2 cellular contexts compared by ENCODE assay signal in genomic region chr2:88452980-88453582, GRCh38.
A peak's percentile ranks its signal among the peaks of the same experiment; 100 is the strongest.
TF ChIP-seq lines count a peak whose summit lies in the region.

No MANE protein-coding gene starts in this region.

TF ChIP-seq in HEK293, 187 proteins besides CTCF, POLR2A, EP300 and RAD21 (continued from another document):
- TF ChIP-seq ZBTB26 (tag by site-specific recombination; optimal IDR thresholded peaks at IDR 0.05) (peak; percentile 24), ZNF777 (tag by site-specific recombination; IDR thresholded peaks at IDR 0.05; ENCODE audit: borderline replicate concordance) (peak; percentile 56; the same call in 1 of the 2 replicates), KLF1 (tag by site-specific recombination; IDR thresholded peaks at IDR 0.05) (no peak), ZNF140 (tag by site-specific recombination; IDR thresholded peaks at IDR 0.05) (no peak), ZBTB20 (tag by site-specific recombination; IDR thresholded peaks at IDR 0.05) (peak; percentile 68; the same call in 1 of the 2 replicates), ZNF335 (tag by site-specific recombination; conservative IDR thresholded peaks at IDR 0.05) (peak; percentile 81), ZNF274 (IDR thresholded peaks at IDR 0.05; ENCODE audit: low read length) (no peak), ZNF274 (tag by site-specific recombination; IDR thresholded peaks at IDR 0.05; ENCODE audit: borderline replicate concordance) (no peak), ZNF19 (tag by site-specific recombination; IDR thresholded peaks at IDR 0.05; ENCODE audit: low read depth) (no peak)
TF ChIP-seq in HEK293: peak in this region for 6.

TF ChIP-seq in GM12878, 131 proteins besides CTCF, POLR2A, EP300 and RAD21 (continued from another document):
- TF ChIP-seq KLF5 (IDR thresholded peaks at IDR 0.05; ENCODE audit: partially characterized antibody): no peak
- TF ChIP-seq EZH2 (IDR thresholded peaks at IDR 0.05; ENCODE audit: borderline replicate concordance, control insufficient read depth, low read depth, low read length): peak; percentile 98; the same call in 1 of the 2 replicates
- peak; percentile 90 for TF ChIP-seq BMI1 (IDR thresholded peaks at IDR 0.05; ENCODE audit: borderline replicate concordance)
